In genomic region chr2:130342533-130343275, GRCh38 we compare ENCODE assay signal across 8 cellular contexts. TPM values are rescaled to one million over a fixed set of nuclear protein-coding genes. Genes with fewer than 3 reads are reported as not detected.
A peak's percentile ranks its signal among the peaks of the same experiment; 100 is the strongest.
DNase-seq lines count a peak whose midpoint lies in the region; ATAC-seq and TF ChIP-seq lines count a peak whose summit lies in the region.

IMP4 (plus strand) TSS chr2:130342897; CDS start chr2:130342933, 36 bp downstream.

- no peaks in the 10 kb centered on the region for H3K27me3 Mint-ChIP-seq in activated CD4-positive, alpha-beta memory T cell treated with anti-CD3 and anti-CD28 coated beads for 36 hours

- H3K36me3 Mint-ChIP-seq in activated CD4-positive, alpha-beta memory T cell treated with anti-CD3 and anti-CD28 coated beads for 36 hours: peaks cover 58% of the 10 kb centered on the region

- peak within 1 kb of the TSS; percentile 98 for H3K4me3 Mint-ChIP-seq in activated CD4-positive, alpha-beta memory T cell treated with anti-CD3 and anti-CD28 coated beads for 36 hours

- TF ChIP-seq CTCF in lower leg skin (IDR thresholded peaks at IDR 0.05): peak in 1 of 3 donors; percentile 16

- peak within 1 kb of the TSS; percentile 65 to 92 for H3K9ac ChIP-seq in duodenal mucosa (ENCODE audit: low read depth in 1 of 2, low read length in 2 of 2)

- H3K4me3 ChIP-seq in duodenal mucosa (ENCODE audit: low read depth in 1 of 2, low read length in 2 of 2): peak within 1 kb of the TSS; percentile 87 to 97
- H3K4me3 ChIP-seq in lower leg skin (ENCODE audit: low read depth, poor library complexity, severe bottlenecking): peak within 1 kb of the TSS; percentile 78

- H3K9me3 ChIP-seq in duodenal mucosa (ENCODE audit: control insufficient read depth in 1 of 2, low read length in 2 of 2): no peaks in the 10 kb centered on the region

- no peak for TF ChIP-seq POLR2A in lower leg skin (IDR thresholded peaks at IDR 0.05)

- H3K36me3 ChIP-seq in duodenal mucosa (ENCODE audit: control insufficient read depth in 1 of 2, insufficient read depth in 2 of 2, low read length in 2 of 2): peaks cover 32 to 50% of the 10 kb centered on the region in 2 donors

- peak; percentile 98 for DNase-seq in CD1c-positive myeloid dendritic cell (ENCODE audit: extremely low spot score)
- DNase-seq in NCI-H82 (lab: John Stamatoyannopoulos, UW): peak; percentile 100
- peak; percentile 97 for DNase-seq in activated CD4-positive, alpha-beta memory T cell treated with anti-CD3 and anti-CD28 coated beads for 36 hours
- DNase-seq in lower leg skin (ENCODE audit: low spot score in 2 of 2): peak; percentile 99
- DNase-seq in stimulated activated CD4-positive, alpha-beta T cell treated with anti-CD3 and anti-CD28 coated beads, TNF-alpha, amount 100 ng/mL, for 1 hour (ENCODE audit: low read depth in 3 of 3, low spot score in 1 of 3): peak; percentile 81 to 88 (median 85)

- no peaks in the 10 kb centered on the region for H3K27me3 ChIP-seq in duodenal mucosa (ENCODE audit: control insufficient read depth in 1 of 2, insufficient read depth in 2 of 2, low read length in 2 of 2)

- CTCF ChIA-PET in activated CD4-positive, alpha-beta memory T cell treated with anti-CD3 and anti-CD28 coated beads for 36 hours (lab: Charles Lee): interaction anchor here (1.5 to 3.4 kb wide), 7 partner anchors 10 to 161 kb away, joined by 3 to 41 read pairs (median 11); partner anchors contain the start of genes MZT2B, PTPN18 and SMPD4

- peak within 1 kb of the TSS; percentile 99 for H3K27ac Mint-ChIP-seq in activated CD4-positive, alpha-beta memory T cell treated with anti-CD3 and anti-CD28 coated beads for 36 hours

- POLR2A ChIA-PET in activated CD4-positive, alpha-beta memory T cell treated with anti-CD3 and anti-CD28 coated beads for 36 hours (lab: Charles Lee): interaction anchor here (0.7 to 3.2 kb wide), 10 partner anchors 10 to 1150 kb away, joined by 3 to 32 read pairs (median 8); partner anchors contain the start of genes MZT2A, PTPN18 and SMPD4

- WGBS in lower leg skin, 2 donors: 0% methylated on average over 34 to 53 of the region's 60 CpGs

- peaks cover 11 to 13% of the 10 kb centered on the region in 2 donors for H3K4me1 ChIP-seq in duodenal mucosa (ENCODE audit: control insufficient read depth in 1 of 2, insufficient read depth in 2 of 2, low read length in 2 of 2)

- H3K9me3 Mint-ChIP-seq in activated CD4-positive, alpha-beta memory T cell treated with anti-CD3 and anti-CD28 coated beads for 36 hours: no peaks in the 10 kb centered on the region

- H3K4me1 Mint-ChIP-seq in activated CD4-positive, alpha-beta memory T cell treated with anti-CD3 and anti-CD28 coated beads for 36 hours (ENCODE audit: low read depth): peaks cover 23% of the 10 kb centered on the region

- ATAC-seq in GM19395 (IDR thresholded peaks at IDR 0.05; ENCODE audit: unreplicated experiment) (peak; percentile 88), HG03571 (IDR thresholded peaks at IDR 0.05; ENCODE audit: unreplicated experiment) (peak; percentile 85)

- intact Hi-C loops in activated CD4-positive, alpha-beta memory T cell treated with anti-CD3 and anti-CD28 coated beads for 36 hours (cut with micrococcal nuclease): loop anchor here (1.0 to 10.0 kb wide), 5 partner anchors 14 to 482 kb away; partner anchors contain the start of genes MZT2B and PTPN18
- intact Hi-C loops in lower leg skin (cut with DNase I; ENCODE audit: low total_unique reads): loop anchor here (10.0 kb wide), 2 partner anchors 158 to 732 kb away; partner anchors contain the start of genes MZT2B and SMPD4

- H3K27ac ChIP-seq in duodenal mucosa (ENCODE audit: low read depth, low read length): peak within 1 kb of the TSS; percentile 96

RNA-seq across cellular contexts. Expression of gene IMP4, which starts in this region (rescaled TPM):
- total RNA-seq in activated CD4-positive, alpha-beta memory T cell treated with anti-CD3 and anti-CD28 coated beads for 36 hours: 100 to 1,000 TPM; 125 to 128 TPM
- total RNA-seq in lower leg skin: 10 to 100 TPM; 84.8 to 98.1 (median 97.0) TPM

Comparison
In these comparisons a context has a peak if more than half of its experiments do, and no peak if none do; other contexts are left out.
1. Peak in every context shown above with its lines: DNase-seq, ATAC-seq, H3K4me3 ChIP-seq and H3K27ac ChIP-seq.